ENCODE assay signal across 35 cellular contexts in the genomic region with DNA sequence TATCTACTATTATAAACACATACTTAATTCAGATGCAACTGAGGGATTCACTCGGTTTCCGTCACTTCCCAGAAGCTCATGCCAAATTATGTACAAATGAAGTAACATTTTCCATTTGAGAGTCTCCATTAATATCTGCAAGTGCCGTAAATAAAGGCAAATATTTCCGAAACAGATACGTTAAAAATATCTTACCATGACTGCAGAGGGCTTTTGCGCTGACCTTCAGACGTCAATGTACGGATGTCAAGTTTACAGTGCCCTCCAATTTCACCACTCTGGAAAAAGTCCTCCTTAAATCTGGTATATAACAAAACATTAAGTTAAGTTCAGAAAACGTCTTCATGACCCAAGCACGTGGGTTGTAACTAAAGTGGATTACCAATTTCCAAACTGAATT.
"Had no signal": no experiment of that assay in that cellular context is flagged by ENCODE, and none has a peak within 500 bp of the region (broad histone marks: within the 10 kb centered on the region; RNA-seq: fewer than 3 reads in every experiment).

No MANE protein-coding gene starts in this region.

- H3K4me1 Mint-ChIP-seq: activated B cell treated with CpG ODN at 0.5 μM for 24 hours; activated T-helper 17 cell treated with anti-CD3 and anti-CD28 coated beads, Interleukin-2, amount 50 U/mL, for 72 hours; central memory CD8-positive, alpha-beta T cell had no signal

- ATAC-seq: activated CD8-positive, alpha-beta T cell treated with anti-CD3 and anti-CD28 coated beads for 36 hours; activated naive CD4-positive, alpha-beta T cell treated with anti-CD3 and anti-CD28 coated beads, Interleukin-2, amount 50 U/mL, for 72 hours; activated T-cell treated with anti-CD3 and anti-CD28 coated beads, Interleukin-2, amount 50 U/mL, for 4 hours; activated T-cell treated with anti-CD3 and anti-CD28 coated beads, Interleukin-2, amount 50 U/mL, for 72 hours; activated T-helper 17 cell treated with anti-CD3 and anti-CD28 coated beads, Interleukin-2, amount 50 U/mL, for 72 hours had no signal

- DNase-seq: activated B cell treated with CpG ODN at 0.5 μM for 24 hours; activated CD4-positive, alpha-beta memory T cell treated with anti-CD3 and anti-CD28 coated beads for 36 hours; activated CD4-positive, alpha-beta T cell treated with anti-CD3 and anti-CD28 coated beads for 4 hours; activated CD4-positive, alpha-beta T cell treated with anti-CD3 and anti-CD28 coated beads, Interleukin-2, amount 50 U/mL, for 1 hour; activated CD4-positive, alpha-beta T cell treated with anti-CD3 and anti-CD28 coated beads, Interleukin-2, amount 50 U/mL, for 4 hours; activated CD4-positive, CD25-positive, alpha-beta regulatory T cell treated with anti-CD3 and anti-CD28 coated beads, Interleukin-2, amount 50 U/mL, for 72 hours; activated CD8-positive, alpha-beta memory T cell treated with anti-CD3 and anti-CD28 coated beads, Interleukin-2, amount 50 U/mL, for 4 hours; activated CD8-positive, alpha-beta T cell treated with anti-CD3 and anti-CD28 coated beads for 36 hours; activated effector memory CD4-positive, alpha-beta T cell treated with anti-CD3 and anti-CD28 coated beads, Interleukin-2, amount 50 U/mL, for 16 hours; activated gamma-delta T cell treated with Interleukin-2 at 50 U/mL for 16 hours; activated naive CD4-positive, alpha-beta T cell; activated naive CD4-positive, alpha-beta T cell treated with anti-CD3 and anti-CD28 coated beads for 36 hours; activated naive CD4-positive, alpha-beta T cell treated with anti-CD3 and anti-CD28 coated beads, Interleukin-2, amount 50 U/mL, for 16 hours; activated naive CD8-positive, alpha-beta T cell treated with anti-CD3 and anti-CD28 coated beads for 36 hours; activated T-cell treated with anti-CD3 and anti-CD28 coated beads for 4 hours; activated T-cell treated with anti-CD3 and anti-CD28 coated beads, Interleukin-2, amount 50 U/mL, for 1 hour; activated T-cell treated with anti-CD3 and anti-CD28 coated beads, Interleukin-2, amount 50 U/mL, for 4 hours; activated T-cell treated with anti-CD3 and anti-CD28 coated beads, Interleukin-2, amount 50 U/mL, for 72 hours; adrenal gland; amniotic stem cell; aorta; caudate nucleus; cerebellar nuclear complex; T-helper 1 cell; T-helper 2 cell; T-helper 9 cell had no signal

- H3K27ac ChIP-seq: adrenal gland, cardiac muscle cell, VCaP had no signal

- H3K27me3 Mint-ChIP-seq: activated B cell treated with CpG ODN at 0.5 μM for 24 hours; activated CD4-positive, alpha-beta memory T cell treated with anti-CD3 and anti-CD28 coated beads for 36 hours; activated CD8-positive, alpha-beta T cell treated with anti-CD3 and anti-CD28 coated beads for 36 hours; activated naive CD8-positive, alpha-beta T cell treated with anti-CD3 and anti-CD28 coated beads for 36 hours; activated T-helper 17 cell treated with anti-CD3 and anti-CD28 coated beads, Interleukin-2, amount 50 U/mL, for 72 hours; brain; central memory CD8-positive, alpha-beta T cell had no signal

- H3K4me1 ChIP-seq: adrenal gland had no signal

- H3K9me3 ChIP-seq: adrenal gland had no signal

- H3K27me3 ChIP-seq: adrenal gland, cardiac muscle cell had no signal

- H3K9me3 Mint-ChIP-seq: activated B cell treated with CpG ODN at 0.5 μM for 24 hours; activated CD4-positive, alpha-beta memory T cell treated with anti-CD3 and anti-CD28 coated beads for 36 hours; activated CD8-positive, alpha-beta T cell treated with anti-CD3 and anti-CD28 coated beads for 36 hours; activated naive CD4-positive, alpha-beta T cell treated with anti-CD3 and anti-CD28 coated beads for 36 hours; activated naive CD4-positive, alpha-beta T cell treated with anti-CD3 and anti-CD28 coated beads, Interleukin-2, amount 50 U/mL, for 72 hours; activated naive CD8-positive, alpha-beta T cell treated with anti-CD3 and anti-CD28 coated beads for 36 hours; activated T-cell treated with anti-CD3 and anti-CD28 coated beads, Interleukin-2, amount 50 U/mL, for 4 hours; activated T-cell treated with anti-CD3 and anti-CD28 coated beads, Interleukin-2, amount 50 U/mL, for 72 hours; activated T-helper 1 cell treated with anti-CD3 and anti-CD28 coated beads, Interleukin-12 subunit alpha, Interleukin-12 subunit beta, Interleukin-2, Interleukin-4 antibody, amounts not matched to agents 30 ng/mL and 10 ng/mL and 1 ng/mL, durations not matched to agents 14 hours and 24 hours and 36 hours; activated T-helper 17 cell treated with anti-CD3 and anti-CD28 coated beads, Interleukin-2, amount 50 U/mL, for 72 hours; brain; central memory CD8-positive, alpha-beta T cell; T-helper 1 cell treated with Interleukin-12 subunit alpha and Interleukin-12 subunit beta and Interleukin-4 antibody, amounts not matched to agents 30 μg/mL and 1 μg/mL, for 36 hours; T-helper 2 cell treated with Interferon-gamma antibody and Interleukin-4, amounts not matched to agents 5 μg/mL and 100 μg/mL, for 36 hours had no signal

- H3K4me3 Mint-ChIP-seq: activated B cell treated with CpG ODN at 0.5 μM for 24 hours; activated CD4-positive, alpha-beta memory T cell treated with anti-CD3 and anti-CD28 coated beads for 36 hours; activated CD8-positive, alpha-beta T cell treated with anti-CD3 and anti-CD28 coated beads for 36 hours; activated naive CD4-positive, alpha-beta T cell treated with anti-CD3 and anti-CD28 coated beads for 36 hours; activated naive CD8-positive, alpha-beta T cell treated with anti-CD3 and anti-CD28 coated beads for 36 hours; activated T-cell treated with anti-CD3 and anti-CD28 coated beads, Interleukin-2, amount 50 U/mL, for 4 hours; activated T-cell treated with anti-CD3 and anti-CD28 coated beads, Interleukin-2, amount 50 U/mL, for 72 hours; activated T-helper 1 cell treated with anti-CD3 and anti-CD28 coated beads, Interleukin-12 subunit alpha, Interleukin-12 subunit beta, Interleukin-2, Interleukin-4 antibody, amounts not matched to agents 30 ng/mL and 10 ng/mL and 1 ng/mL, durations not matched to agents 14 hours and 24 hours and 36 hours; activated T-helper 17 cell treated with anti-CD3 and anti-CD28 coated beads, Interleukin-2, amount 50 U/mL, for 72 hours; brain; central memory CD8-positive, alpha-beta T cell; T-helper 1 cell treated with Interleukin-12 subunit alpha and Interleukin-12 subunit beta and Interleukin-4 antibody, amounts not matched to agents 30 μg/mL and 1 μg/mL, for 36 hours; T-helper 2 cell treated with Interferon-gamma antibody and Interleukin-4, amounts not matched to agents 5 μg/mL and 100 μg/mL, for 36 hours had no signal

- H3K4me3 ChIP-seq: adrenal gland, cardiac muscle cell had no signal

- H3K27ac Mint-ChIP-seq: activated B cell treated with CpG ODN at 0.5 μM for 24 hours; activated CD4-positive, alpha-beta memory T cell treated with anti-CD3 and anti-CD28 coated beads for 36 hours; activated CD8-positive, alpha-beta T cell treated with anti-CD3 and anti-CD28 coated beads for 36 hours; activated naive CD4-positive, alpha-beta T cell treated with anti-CD3 and anti-CD28 coated beads for 36 hours; activated naive CD4-positive, alpha-beta T cell treated with anti-CD3 and anti-CD28 coated beads, Interleukin-2, amount 50 U/mL, for 72 hours; activated naive CD8-positive, alpha-beta T cell treated with anti-CD3 and anti-CD28 coated beads for 36 hours; activated T-cell treated with anti-CD3 and anti-CD28 coated beads, Interleukin-2, amount 50 U/mL, for 72 hours; activated T-helper 1 cell treated with anti-CD3 and anti-CD28 coated beads, Interleukin-12 subunit alpha, Interleukin-12 subunit beta, Interleukin-2, Interleukin-4 antibody, amounts not matched to agents 30 ng/mL and 10 ng/mL and 1 ng/mL, durations not matched to agents 14 hours and 24 hours and 36 hours; activated T-helper 17 cell treated with anti-CD3 and anti-CD28 coated beads, Interleukin-2, amount 50 U/mL, for 72 hours; brain; T-helper 1 cell treated with Interleukin-12 subunit alpha and Interleukin-12 subunit beta and Interleukin-4 antibody, amounts not matched to agents 30 μg/mL and 1 μg/mL, for 36 hours; T-helper 2 cell treated with Interferon-gamma antibody and Interleukin-4, amounts not matched to agents 5 μg/mL and 100 μg/mL, for 36 hours had no signal
